ENCODE assay signal across 14 cellular contexts in the genomic region with DNA sequence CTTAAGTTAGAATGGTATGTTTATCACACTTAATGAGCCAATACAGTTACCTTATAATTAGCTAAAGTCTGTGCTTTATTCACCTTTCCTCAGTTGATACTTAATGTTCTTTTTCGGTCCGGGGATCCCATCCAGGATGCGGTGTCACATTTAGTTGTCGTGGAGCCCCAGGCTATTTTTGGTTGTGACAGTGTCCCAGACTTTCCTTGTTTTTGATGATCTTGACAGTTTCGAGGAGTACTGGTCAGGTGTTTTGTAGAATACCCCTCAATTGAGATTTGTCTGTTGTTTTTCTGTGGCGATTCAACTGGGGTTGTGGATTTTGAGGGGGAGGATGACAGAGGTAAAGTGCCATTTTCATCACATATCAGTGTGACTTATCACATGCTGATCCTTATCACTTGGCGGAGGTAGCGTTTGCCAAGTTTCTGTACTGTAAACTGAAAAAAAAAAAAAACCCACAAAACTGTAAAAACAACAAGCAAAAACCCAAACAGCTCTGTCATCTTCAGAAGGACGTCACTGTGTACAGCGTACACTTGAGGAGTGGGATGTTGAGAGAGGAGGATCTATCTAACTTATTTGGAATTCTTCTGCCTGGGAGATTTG.
DNase-seq lines count a peak whose midpoint lies in the region; ATAC-seq and TF ChIP-seq lines count a peak whose summit lies in the region.
"Had no signal": no experiment of that assay in that cellular context is flagged by ENCODE, and none has a peak within 500 bp of the region (broad histone marks: within the 10 kb centered on the region; RNA-seq: fewer than 3 reads in every experiment).

No MANE protein-coding gene starts in this region.

- intact Hi-C loops in activated CD8-positive, alpha-beta T cell treated with anti-CD3 and anti-CD28 coated beads for 36 hours (cut with micrococcal nuclease), result no loop called here
- intact Hi-C loops in dorsolateral prefrontal cortex (cut with DNase I) (no loop called here), stomach (cut with DNase I; ENCODE audit: low total_unique reads) (no loop called here)

- peaks cover 14% of the 10 kb centered on the region for H3K27me3 Mint-ChIP-seq in activated CD8-positive, alpha-beta T cell treated with anti-CD3 and anti-CD28 coated beads for 36 hours
- peaks cover 5% of the 10 kb centered on the region for H3K27me3 Mint-ChIP-seq in activated CD8-positive, alpha-beta T cell treated with anti-CD3 and anti-CD28 coated beads, Interleukin-2, amount 10 ng/mL, durations not matched to agents 7 days and 5 days (ENCODE audit: low read depth)
- peaks cover 18% of the 10 kb centered on the region for H3K27me3 Mint-ChIP-seq in T-helper 1 cell treated with Interleukin-12 subunit alpha and Interleukin-12 subunit beta and Interleukin-4 antibody, amounts not matched to agents 30 μg/mL and 1 μg/mL, for 36 hours (ENCODE audit: low read depth)

- peaks cover 41 to 76% (median 62%) of the 10 kb centered on the region in 4 donors for H3K4me1 ChIP-seq in stomach

- no peaks in the 10 kb centered on the region for H3K36me3 Mint-ChIP-seq in activated CD8-positive, alpha-beta T cell treated with anti-CD3 and anti-CD28 coated beads for 36 hours (ENCODE audit: low read depth)
- no peaks in the 10 kb centered on the region for H3K36me3 Mint-ChIP-seq in activated CD8-positive, alpha-beta T cell treated with anti-CD3 and anti-CD28 coated beads, Interleukin-2, amount 10 ng/mL, durations not matched to agents 7 days and 5 days (ENCODE audit: low read depth)
- no peaks in the 10 kb centered on the region for H3K36me3 Mint-ChIP-seq in T-helper 1 cell treated with Interleukin-12 subunit alpha and Interleukin-12 subunit beta and Interleukin-4 antibody, amounts not matched to agents 30 μg/mL and 1 μg/mL, for 36 hours (ENCODE audit: low read depth)

- H3K4me1 Mint-ChIP-seq in activated CD8-positive, alpha-beta T cell treated with anti-CD3 and anti-CD28 coated beads for 36 hours (ENCODE audit: low read depth), result peaks cover 12% of the 10 kb centered on the region
- peaks cover 3% of the 10 kb centered on the region for H3K4me1 Mint-ChIP-seq in activated CD8-positive, alpha-beta T cell treated with anti-CD3 and anti-CD28 coated beads, Interleukin-2, amount 10 ng/mL, durations not matched to agents 7 days and 5 days (ENCODE audit: low read depth)
- H3K4me1 Mint-ChIP-seq in T-helper 1 cell treated with Interleukin-12 subunit alpha and Interleukin-12 subunit beta and Interleukin-4 antibody, amounts not matched to agents 30 μg/mL and 1 μg/mL, for 36 hours (ENCODE audit: low read depth), result peaks cover 55% of the 10 kb centered on the region

- ATAC-seq in activated CD8-positive, alpha-beta T cell treated with anti-CD3 and anti-CD28 coated beads for 36 hours, result peak; percentile 42
- ATAC-seq in activated CD8-positive, alpha-beta T cell treated with anti-CD3 and anti-CD28 coated beads, Interleukin-2, amount 10 ng/mL, durations not matched to agents 7 days and 5 days, result no peak
- ATAC-seq in HG02763 (IDR thresholded peaks at IDR 0.05; ENCODE audit: unreplicated experiment), result no peak

- POLR2A ChIA-PET in activated CD8-positive, alpha-beta T cell treated with anti-CD3 and anti-CD28 coated beads for 36 hours (lab: Charles Lee), result no interaction called here
- POLR2A ChIA-PET in activated CD8-positive, alpha-beta T cell treated with anti-CD3 and anti-CD28 coated beads, Interleukin-2, amount 10 ng/mL, durations not matched to agents 7 days and 5 days (lab: Charles Lee), result no interaction called here
- POLR2A ChIA-PET in HEK293T (lab: Yijun Ruan, JAX), result no interaction called here

- H3K9me3 ChIP-seq in stomach, result no peaks in the 10 kb centered on the region
- H3K9me3 ChIP-seq: adrenal gland had no signal

- no peak overlapping the region for H3K4me3 ChIP-seq in dorsolateral prefrontal cortex
- H3K4me3 ChIP-seq in stomach, result no peak overlapping the region

- no peak for TF ChIP-seq POLR2A in stomach (IDR thresholded peaks at IDR 0.05)

- no peak overlapping the region for H3K4me3 Mint-ChIP-seq in activated CD8-positive, alpha-beta T cell treated with anti-CD3 and anti-CD28 coated beads for 36 hours
- H3K4me3 Mint-ChIP-seq in activated CD8-positive, alpha-beta T cell treated with anti-CD3 and anti-CD28 coated beads, Interleukin-2, amount 10 ng/mL, durations not matched to agents 7 days and 5 days, result no peak overlapping the region
- H3K4me3 Mint-ChIP-seq in T-helper 1 cell treated with Interleukin-12 subunit alpha and Interleukin-12 subunit beta and Interleukin-4 antibody, amounts not matched to agents 30 μg/mL and 1 μg/mL, for 36 hours, result peak overlapping the region; percentile 48
- H3K4me3 Mint-ChIP-seq: nephron progenitor cell had no signal

- H3K9me3 Mint-ChIP-seq in activated CD8-positive, alpha-beta T cell treated with anti-CD3 and anti-CD28 coated beads for 36 hours, result no peaks in the 10 kb centered on the region
- no peaks in the 10 kb centered on the region for H3K9me3 Mint-ChIP-seq in activated CD8-positive, alpha-beta T cell treated with anti-CD3 and anti-CD28 coated beads, Interleukin-2, amount 10 ng/mL, durations not matched to agents 7 days and 5 days (ENCODE audit: insufficient read depth)
- no peaks in the 10 kb centered on the region for H3K9me3 Mint-ChIP-seq in T-helper 1 cell treated with Interleukin-12 subunit alpha and Interleukin-12 subunit beta and Interleukin-4 antibody, amounts not matched to agents 30 μg/mL and 1 μg/mL, for 36 hours
- H3K9me3 Mint-ChIP-seq: nephron progenitor cell had no signal

- no peak overlapping the region for H3K27ac Mint-ChIP-seq in activated CD8-positive, alpha-beta T cell treated with anti-CD3 and anti-CD28 coated beads for 36 hours
- no peak overlapping the region for H3K27ac Mint-ChIP-seq in activated CD8-positive, alpha-beta T cell treated with anti-CD3 and anti-CD28 coated beads, Interleukin-2, amount 10 ng/mL, durations not matched to agents 7 days and 5 days
- peak overlapping the region; percentile 85 for H3K27ac Mint-ChIP-seq in T-helper 1 cell treated with Interleukin-12 subunit alpha and Interleukin-12 subunit beta and Interleukin-4 antibody, amounts not matched to agents 30 μg/mL and 1 μg/mL, for 36 hours
- H3K27ac Mint-ChIP-seq: nephron progenitor cell had no signal

- no peak for TF ChIP-seq CTCF in activated CD8-positive, alpha-beta T cell treated with anti-CD3 and anti-CD28 coated beads for 36 hours (IDR thresholded peaks at IDR 0.05)
- TF ChIP-seq CTCF in dorsolateral prefrontal cortex (IDR thresholded peaks at IDR 0.05 in 54 of 56, conservative IDR thresholded peaks at IDR 0.05 in 2 of 56; ENCODE audit: low read depth in 1 of 56, partially characterized antibody in 56 of 56), result no peak
- TF ChIP-seq CTCF in stomach (IDR thresholded peaks at IDR 0.05), result no peak

- no peaks in the 10 kb centered on the region for H3K27me3 ChIP-seq in dorsolateral prefrontal cortex
- H3K27me3 ChIP-seq in stomach, result no peaks in the 10 kb centered on the region
- H3K27me3 ChIP-seq: adrenal gland had no signal

- TF ChIP-seq EP300 in stomach (IDR thresholded peaks at IDR 0.05), result no peak

- 53 to 69% (median 66%) methylated on average over 10 of the region's 10 CpGs for WGBS in stomach, 5 donors

- peak overlapping the region in 56 of 59 donors; percentile 4 to 100 (median 65) for H3K27ac ChIP-seq in dorsolateral prefrontal cortex
- peak overlapping the region in 4 of 5 donors; percentile 1 to 52 (median 37) for H3K27ac ChIP-seq in stomach

- no peaks in the 10 kb centered on the region for H3K36me3 ChIP-seq in stomach
- H3K36me3 ChIP-seq: adrenal gland had no signal

- DNase-seq in activated CD8-positive, alpha-beta T cell treated with anti-CD3 and anti-CD28 coated beads for 36 hours, result no peak
- DNase-seq in activated CD8-positive, alpha-beta T cell treated with anti-CD3 and anti-CD28 coated beads, Interleukin-2, amount 10 ng/mL, durations not matched to agents 7 days and 5 days, result no peak
- DNase-seq in dorsolateral prefrontal cortex, result no peak
- no peak for DNase-seq in stomach
- no peak for DNase-seq in HEK293T (ENCODE audit: extremely low spot score)
- no peak for DNase-seq in SW480 (ENCODE audit: low spot score)
- DNase-seq: activated CD8-positive, alpha-beta memory T cell treated with anti-CD3 and anti-CD28 coated beads, Interleukin-2, amount 50 U/mL, for 4 hours; hypothalamus; nephron progenitor cell; retina; stimulated activated CD8-positive, alpha-beta memory T cell treated with anti-CD3 and anti-CD28 coated beads, Interleukin-4, amount 100 ng/mL, for 48 hours had no signal

- CTCF ChIA-PET in activated CD8-positive, alpha-beta T cell treated with anti-CD3 and anti-CD28 coated beads for 36 hours (lab: Charles Lee), result interaction anchor here (0.9 kb wide), 1 partner anchor 233 kb away, joined by 3 read pairs; no protein-coding TSS in a partner anchor
- CTCF ChIA-PET in activated CD8-positive, alpha-beta T cell treated with anti-CD3 and anti-CD28 coated beads, Interleukin-2, amount 10 ng/mL, durations not matched to agents 7 days and 5 days (lab: Charles Lee), result no interaction called here
- CTCF ChIA-PET in HEK293T (lab: Yijun Ruan, JAX), result interaction anchor here (0.6 to 0.8 kb wide), 3 partner anchors 10 to 377 kb away, joined by 4 to 7 read pairs (median 6); no protein-coding TSS in a partner anchor

TF ChIP-seq in HEK293T, 16 proteins besides CTCF, POLR2A, EP300 and RAD21:
- TF ChIP-seq FOXK2 (IDR thresholded peaks at IDR 0.05) (no peak), LEF1 (IDR thresholded peaks at IDR 0.05; ENCODE audit: borderline replicate concordance) (no peak), CTBP1 (IDR thresholded peaks at IDR 0.05; ENCODE audit: borderline replicate concordance) (no peak)
TF ChIP-seq in HEK293T: peak in this region for 0.
